Comparison of ENCODE assay signal across 8 cellular contexts in genomic region chr6:89350281-89351037, GRCh38. TPM values are rescaled to one million over a fixed set of nuclear protein-coding genes. Genes with fewer than 3 reads are reported as not detected.
DNase-seq lines count a peak whose midpoint lies in the region; ATAC-seq and TF ChIP-seq lines count a peak whose summit lies in the region.

No MANE protein-coding gene starts in this region.

- no peaks in the 10 kb centered on the region for H3K27me3 ChIP-seq in liver (ENCODE audit: control insufficient read depth in 4 of 4, insufficient read depth in 4 of 4, low read length in 3 of 4)
- no peaks in the 10 kb centered on the region for H3K27me3 ChIP-seq in vagina

- intact Hi-C loops in activated CD8-positive, alpha-beta T cell treated with anti-CD3 and anti-CD28 coated beads for 36 hours (cut with micrococcal nuclease): loop anchor here (5.0 to 10.0 kb wide), 2 partner anchors 53 to 266 kb away; partner anchors contain the start of gene PNRC1
- intact Hi-C loops in vagina (cut with DNase I): loop anchor here (5.0 kb wide), 1 partner anchor 268 kb away; the partner anchor contains the start of gene PNRC1

- CTCF ChIA-PET in activated CD8-positive, alpha-beta T cell treated with anti-CD3 and anti-CD28 coated beads for 36 hours (lab: Charles Lee): interaction anchor here (0.9 to 9.6 kb wide), 5 partner anchors 18 to 367 kb away, joined by 3 to 82 read pairs (median 7); no protein-coding TSS in a partner anchor

- peaks cover 66% of the 10 kb centered on the region for H3K4me1 Mint-ChIP-seq in activated CD8-positive, alpha-beta T cell treated with anti-CD3 and anti-CD28 coated beads for 36 hours (ENCODE audit: low read depth)

- ATAC-seq in GM18907 (IDR thresholded peaks at IDR 0.05; ENCODE audit: unreplicated experiment) (peak; percentile 43), HG03457 (IDR thresholded peaks at IDR 0.05; ENCODE audit: unreplicated experiment) (peak; percentile 25)
- no peak for ATAC-seq in activated CD8-positive, alpha-beta T cell treated with anti-CD3 and anti-CD28 coated beads for 36 hours

- H3K27ac ChIP-seq in liver (ENCODE audit: low read depth in 1 of 2, low read length in 2 of 2) (peak overlapping the region; percentile 73 to 97), vagina (peak overlapping the region; percentile 96)

- peak overlapping the region; percentile 98 for H3K4me3 Mint-ChIP-seq in activated CD8-positive, alpha-beta T cell treated with anti-CD3 and anti-CD28 coated beads for 36 hours

- 57% methylated on average over 4 of the region's 4 CpGs for WGBS in liver

- H3K4me1 ChIP-seq in liver (ENCODE audit: control insufficient read depth in 4 of 4, insufficient read depth in 4 of 4, low read length in 3 of 4): peaks cover 10 to 34% (median 18%) of the 10 kb centered on the region in 4 donors
- H3K4me1 ChIP-seq in vagina: peaks cover 46% of the 10 kb centered on the region

- TF ChIP-seq RAD21 in liver (IDR thresholded peaks at IDR 0.05): no peak

- no peak for TF ChIP-seq POLR2A in vagina (IDR thresholded peaks at IDR 0.05)

- DNase-seq in AG10803 (ENCODE audit: low read depth): peak; percentile 55
- no peak for DNase-seq in activated CD8-positive, alpha-beta T cell treated with anti-CD3 and anti-CD28 coated beads for 36 hours
- DNase-seq in vagina (ENCODE audit: extremely low spot score in 2 of 2): no peak
- DNase-seq in DMS153 (lab: John Stamatoyannopoulos, UW): no peak
- no peak for DNase-seq in stimulated activated CD4-positive, alpha-beta T cell treated with anti-CD3 and anti-CD28 coated beads, Interleukin-12 subunit alpha, Interleukin-12 subunit beta, amount 100 ng/mL, for 4 hours

- peak overlapping the region; percentile 10 to 94 for H3K9ac ChIP-seq in liver (ENCODE audit: low read depth in 1 of 2, low read length in 2 of 2)

- TF ChIP-seq CTCF in AG10803 (conservative IDR thresholded peaks at IDR 0.05; ENCODE audit: low read length): no peak
- TF ChIP-seq CTCF in activated CD8-positive, alpha-beta T cell treated with anti-CD3 and anti-CD28 coated beads for 36 hours (IDR thresholded peaks at IDR 0.05): no peak
- no peak for TF ChIP-seq CTCF in liver (IDR thresholded peaks at IDR 0.05; ENCODE audit: low read depth, low read length, missing input control)
- no peak for TF ChIP-seq CTCF in vagina (IDR thresholded peaks at IDR 0.05)

- no peaks in the 10 kb centered on the region for H3K36me3 ChIP-seq in liver (ENCODE audit: control insufficient read depth in 4 of 4, insufficient read depth in 3 of 4, low read depth in 1 of 4, low read length in 3 of 4)
- H3K36me3 ChIP-seq in vagina: no peaks in the 10 kb centered on the region

- no peaks in the 10 kb centered on the region for H3K27me3 Mint-ChIP-seq in activated CD8-positive, alpha-beta T cell treated with anti-CD3 and anti-CD28 coated beads for 36 hours

- H3K36me3 Mint-ChIP-seq in activated CD8-positive, alpha-beta T cell treated with anti-CD3 and anti-CD28 coated beads for 36 hours (ENCODE audit: low read depth): peaks cover 18% of the 10 kb centered on the region

- H3K9me3 Mint-ChIP-seq in activated CD8-positive, alpha-beta T cell treated with anti-CD3 and anti-CD28 coated beads for 36 hours: no peaks in the 10 kb centered on the region

- H3K9me3 ChIP-seq in liver (ENCODE audit: control insufficient read depth in 4 of 4, low read length in 3 of 4): no peaks in the 10 kb centered on the region
- H3K9me3 ChIP-seq in vagina: no peaks in the 10 kb centered on the region

- POLR2A ChIA-PET in activated CD8-positive, alpha-beta T cell treated with anti-CD3 and anti-CD28 coated beads for 36 hours (lab: Charles Lee): interaction anchor here (0.6 to 4.2 kb wide), 8 partner anchors 10 to 269 kb away, joined by 3 to 21 read pairs (median 4); partner anchors contain the start of genes PNRC1 and RRAGD

- peak overlapping the region; percentile 93 for H3K27ac Mint-ChIP-seq in activated CD8-positive, alpha-beta T cell treated with anti-CD3 and anti-CD28 coated beads for 36 hours

- peak overlapping the region; percentile 26 for H3K4me3 ChIP-seq in AG10803 (ENCODE audit: low read length)
- peak overlapping the region in 1 of 3 donors; percentile 3 for H3K4me3 ChIP-seq in liver (ENCODE audit: low read depth in 1 of 3, low read length in 3 of 3)
- H3K4me3 ChIP-seq in vagina: peak overlapping the region in 1 of 2 donors; percentile 70

TF ChIP-seq in liver, 16 proteins besides CTCF, POLR2A, EP300 and RAD21:
- no peak for TF ChIP-seq ATF3 (IDR thresholded peaks at IDR 0.05)
- TF ChIP-seq HNF4G (IDR thresholded peaks at IDR 0.05): no peak
- no peak for TF ChIP-seq HNF4A (conservative IDR thresholded peaks at IDR 0.05)
- TF ChIP-seq YY1 (IDR thresholded peaks at IDR 0.05): no peak
- no peak for TF ChIP-seq SP1 (IDR thresholded peaks at IDR 0.05)
- no peak for TF ChIP-seq REST (IDR thresholded peaks at IDR 0.05)
- TF ChIP-seq RXRA (IDR thresholded peaks at IDR 0.05): peak in 1 of 2 donors; percentile 46
- TF ChIP-seq MAX (IDR thresholded peaks at IDR 0.05): peak; percentile 22
- TF ChIP-seq TAF1 (conservative IDR thresholded peaks at IDR 0.05): no peak
- no peak for TF ChIP-seq FOXA1 (IDR thresholded peaks at IDR 0.05)
- TF ChIP-seq NR2F2 (IDR thresholded peaks at IDR 0.05): peak; percentile 20
- TF ChIP-seq JUND (IDR thresholded peaks at IDR 0.05): no peak

RNA-seq across cellular contexts. Expression of gene UBE2J1, which starts 2.1 kb away (rescaled TPM):
- 10 to 100 TPM; 23.2 to 24.6 TPM for total RNA-seq in activated CD8-positive, alpha-beta T cell treated with anti-CD3 and anti-CD28 coated beads for 36 hours
- total RNA-seq in liver (10 to 100 TPM; 20.0 to 26.4 TPM), vagina (23.8 TPM)
- polyA plus RNA-seq in liver: 10 to 100 TPM; 14.7 to 16.1 TPM

RNA-seq across cellular contexts. Expression of gene GABRR2, which starts 35.4 kb away (rescaled TPM):
- under 1 TPM; 0.20 to 0.40 TPM for total RNA-seq in activated CD8-positive, alpha-beta T cell treated with anti-CD3 and anti-CD28 coated beads for 36 hours
- total RNA-seq in liver: 1 to 10 TPM in 1 of 2 donors, under 1 TPM in 1; 0.37 to 1.7 TPM
- under 1 TPM; 0.10 to 0.32 TPM for polyA plus RNA-seq in liver
- 1.5 TPM for total RNA-seq in vagina
